8 cellular contexts compared by ENCODE assay signal in the genomic region with DNA sequence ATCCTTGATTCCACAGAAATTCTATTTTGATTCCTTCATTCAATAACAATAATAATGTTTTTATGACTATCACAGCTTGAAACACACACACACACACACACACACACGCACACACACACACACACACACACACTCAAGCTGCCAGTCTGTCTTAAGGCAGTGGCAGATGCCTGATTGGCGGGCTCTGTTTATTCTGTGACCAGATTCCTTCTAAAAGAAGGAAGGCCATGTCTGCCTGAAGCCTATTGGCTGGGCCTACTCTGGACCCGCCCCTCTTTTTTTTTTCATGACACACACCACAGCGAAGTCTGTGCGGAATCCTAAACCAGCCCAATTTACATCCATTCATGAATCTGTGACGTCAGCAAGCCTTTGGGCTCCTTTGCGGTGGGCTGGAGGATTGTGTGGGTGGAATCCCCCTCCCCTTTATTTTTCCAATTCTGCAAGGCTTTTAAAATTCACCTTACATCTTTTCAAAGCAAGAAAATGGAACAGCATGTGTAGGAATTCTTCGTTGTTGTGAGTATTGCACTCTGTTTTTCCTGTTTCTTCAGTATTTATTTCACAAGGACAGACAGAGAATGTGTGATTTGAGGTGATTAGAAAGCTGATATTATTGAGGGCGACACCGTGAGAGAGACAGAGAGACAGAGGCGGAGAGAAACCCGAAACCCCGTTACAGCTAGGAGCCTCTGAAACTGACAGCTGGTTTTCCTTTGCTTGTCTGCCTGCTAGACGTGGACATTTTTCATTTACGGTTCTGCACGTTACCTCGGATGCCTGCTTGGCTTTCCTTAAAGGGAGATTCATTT. TPM values are rescaled to one million over a fixed set of nuclear protein-coding genes. Genes with fewer than 3 reads are reported as not detected.
A peak's percentile ranks its signal among the peaks of the same experiment; 100 is the strongest.
DNase-seq lines count a peak whose midpoint lies in the region; ATAC-seq, FAIRE-seq and TF ChIP-seq lines count a peak whose summit lies in the region.

Gene MAP3K13 (plus strand): TSS at position 287 of the 812 bp plus-strand sequence. CDS start 65,446 bp downstream, outside the sequence.

- no peaks in the 10 kb centered on the region for H3K36me3 ChIP-seq in HUES6 (ENCODE audit: control insufficient read depth, insufficient read depth, low read length)
- H3K36me3 ChIP-seq in OCI-LY7 (ENCODE audit: insufficient read depth, low read length) = no peaks in the 10 kb centered on the region
- no peaks in the 10 kb centered on the region for H3K36me3 ChIP-seq in astrocyte (ENCODE audit: insufficient read depth, low read length)
- no peaks in the 10 kb centered on the region for H3K36me3 ChIP-seq in heart right ventricle
- H3K36me3 ChIP-seq in osteoblast (ENCODE audit: insufficient read depth, low read length) = no peaks in the 10 kb centered on the region

- ATAC-seq in GM21576 (IDR thresholded peaks at IDR 0.05; ENCODE audit: unreplicated experiment) = peak; percentile 96
- ATAC-seq in heart right ventricle = peak; percentile 96 to 100 (median 100)

- no peaks in the 10 kb centered on the region for H4K20me1 ChIP-seq in OCI-LY7 (ENCODE audit: insufficient read depth, low read length)
- H4K20me1 ChIP-seq in astrocyte (ENCODE audit: insufficient read depth, low read length) = no peaks in the 10 kb centered on the region
- peaks cover 2% of the 10 kb centered on the region for H4K20me1 ChIP-seq in osteoblast (ENCODE audit: insufficient read depth, low read length)

- H3K27me3 Mint-ChIP-seq in astrocyte (ENCODE audit: low read depth, unreplicated experiment) = no peaks in the 10 kb centered on the region

- H3K27ac ChIP-seq in HUES6 (ENCODE audit: low read depth, low read length) = no peak within 1 kb of the TSS
- H3K27ac ChIP-seq in OCI-LY7 (ENCODE audit: low read depth, low read length, poor library complexity, severe bottlenecking) = no peak within 1 kb of the TSS
- H3K27ac ChIP-seq in astrocyte (ENCODE audit: low read depth, low read length) = no peak within 1 kb of the TSS
- H3K27ac ChIP-seq in heart right ventricle = peak within 1 kb of the TSS in 9 of 10 donors; percentile 46 to 70 (median 61)
- H3K27ac ChIP-seq in osteoblast (ENCODE audit: low read depth, low read length) = peak within 1 kb of the TSS; percentile 61

- intact Hi-C loops in OCI-LY7 (cut with micrococcal nuclease; ENCODE audit: unreplicated experiment) = no loop called here
- intact Hi-C loops in heart right ventricle (cut with DNase I) = loop anchor here in 2 of 10 donors (10.0 kb wide), 2 partner anchors 192 to 222 kb away; partner anchors contain the start of genes LIPH (in 1 of the 2) and SENP2 (in 1 of the 2)

- no peaks in the 10 kb centered on the region for H3K9me2 ChIP-seq in OCI-LY7 (ENCODE audit: insufficient read depth, low read length)

- BruUV-seq in OCI-LY7 (replicated peaks; lab: Mats Ljungman, UMichigan) = no TSS peak

- H2AFZ ChIP-seq in OCI-LY7 (ENCODE audit: low read length) (peak within 1 kb of the TSS; percentile 96; the same call in 1 of the 2 replicates), astrocyte (ENCODE audit: low read depth, low read length) (peak within 1 kb of the TSS; percentile 70), osteoblast (ENCODE audit: low read length) (peak within 1 kb of the TSS; percentile 92)

- H3K79me2 ChIP-seq in OCI-LY7 (ENCODE audit: insufficient read depth, low read depth, low read length) (no peaks in the 10 kb centered on the region), astrocyte (ENCODE audit: insufficient read depth, low read length) (no peaks in the 10 kb centered on the region), osteoblast (ENCODE audit: insufficient read depth, low read length) (no peaks in the 10 kb centered on the region)

- TF ChIP-seq CTCF in OCI-LY7 (conservative IDR thresholded peaks at IDR 0.05; ENCODE audit: low read length) = no peak
- no peak for TF ChIP-seq CTCF in astrocyte (IDR thresholded peaks at IDR 0.05; ENCODE audit: insufficient read depth, low read depth, low read length)
- no peak for TF ChIP-seq CTCF in heart right ventricle (IDR thresholded peaks at IDR 0.05)
- no peak for TF ChIP-seq CTCF in osteoblast (IDR thresholded peaks at IDR 0.05; ENCODE audit: extremely low read depth, low read depth, low read length)

- H3K4me2 ChIP-seq in OCI-LY7 (ENCODE audit: low read length) = peak within 1 kb of the TSS; percentile 83
- peak within 1 kb of the TSS; percentile 99 for H3K4me2 ChIP-seq in astrocyte (ENCODE audit: low read length)
- H3K4me2 ChIP-seq in osteoblast (ENCODE audit: insufficient read depth, low read length) = peak within 1 kb of the TSS; percentile 99

- WGBS in heart right ventricle, 2 donors = 0% methylated on average over 17 of the region's 17 CpGs

- H3K9me3 ChIP-seq in HUES6 (ENCODE audit: control insufficient read depth, insufficient read depth, low read depth, low read length) (no peaks in the 10 kb centered on the region), OCI-LY7 (ENCODE audit: low read length) (no peaks in the 10 kb centered on the region), astrocyte (ENCODE audit: insufficient read depth, low read depth, low read length) (no peaks in the 10 kb centered on the region), heart right ventricle (no peaks in the 10 kb centered on the region), osteoblast (ENCODE audit: low read depth, low read length) (no peaks in the 10 kb centered on the region)

- CTCF ChIA-PET in OCI-LY7 (lab: Charles Lee; ENCODE audit: unreplicated experiment) = no interaction called here

- H3K4me3 ChIP-seq in HUES6 (ENCODE audit: low read depth, low read length) = peak within 1 kb of the TSS; percentile 75
- H3K4me3 ChIP-seq in OCI-LY7 (ENCODE audit: low read depth, low read length, poor library complexity, severe bottlenecking) = peak within 1 kb of the TSS; percentile 66
- H3K4me3 ChIP-seq in astrocyte (ENCODE audit: insufficient read depth, low read depth, low read length) = peak within 1 kb of the TSS; percentile 79
- H3K4me3 ChIP-seq in heart right ventricle = peak within 1 kb of the TSS; percentile 48 to 72 (median 64)
- peak within 1 kb of the TSS; percentile 79 for H3K4me3 ChIP-seq in osteoblast (ENCODE audit: insufficient read depth, low read length)

- POLR2A ChIA-PET in OCI-LY7 (lab: Charles Lee) = interaction anchor here (0.7 kb wide), 1 partner anchor 39 kb away, joined by 3 read pairs; no protein-coding TSS in a partner anchor

- no peak within 1 kb of the TSS for H3K9ac ChIP-seq in HUES6 (ENCODE audit: low read length)
- H3K9ac ChIP-seq in astrocyte (ENCODE audit: low read length) = peak within 1 kb of the TSS; percentile 79

- FAIRE-seq in astrocyte (lab: Jason Lieb, UNC) = peak; percentile 45

- H3K27me3 ChIP-seq in HUES6 (ENCODE audit: control insufficient read depth, insufficient read depth, low read length) = peaks cover 26% of the 10 kb centered on the region
- H3K27me3 ChIP-seq in astrocyte (ENCODE audit: insufficient read depth, low read length) = no peaks in the 10 kb centered on the region
- peaks cover 0 to 27% (median 0%) of the 10 kb centered on the region in 7 donors for H3K27me3 ChIP-seq in heart right ventricle
- H3K27me3 ChIP-seq in osteoblast (ENCODE audit: insufficient read depth, low read length) = peaks cover 27% of the 10 kb centered on the region

- peak within 1 kb of the TSS; percentile 93 for H3K4me3 Mint-ChIP-seq in astrocyte (ENCODE audit: unreplicated experiment)

- peak within 1 kb of the TSS; percentile 81 for H3K27ac Mint-ChIP-seq in astrocyte (ENCODE audit: unreplicated experiment)

- no peaks in the 10 kb centered on the region for H3K36me3 Mint-ChIP-seq in astrocyte (ENCODE audit: low read depth, unreplicated experiment)

- no peaks in the 10 kb centered on the region for H3K4me1 ChIP-seq in HUES6 (ENCODE audit: control insufficient read depth, insufficient read depth, low read length)
- no peaks in the 10 kb centered on the region for H3K4me1 ChIP-seq in OCI-LY7 (ENCODE audit: insufficient read depth, low read length, poor library complexity, severe bottlenecking)
- peaks cover 7% of the 10 kb centered on the region for H3K4me1 ChIP-seq in astrocyte (ENCODE audit: insufficient read depth, low read length)
- H3K4me1 ChIP-seq in heart right ventricle = peaks cover 0 to 14% (median 9%) of the 10 kb centered on the region in 9 donors
- H3K4me1 ChIP-seq in osteoblast (ENCODE audit: insufficient read depth, low read length) = peaks cover 12% of the 10 kb centered on the region

- peaks cover 7% of the 10 kb centered on the region for H3K4me1 Mint-ChIP-seq in astrocyte (ENCODE audit: low read depth, unreplicated experiment)

- DNase-seq in ELF-1 (ENCODE audit: low read depth, low spot score) (peak; percentile 91), OCI-LY7 (ENCODE audit: low spot score) (peak; percentile 82), astrocyte (ENCODE audit: low read depth) (peak; percentile 94), heart right ventricle (peak; percentile 62 to 87), osteoblast (ENCODE audit: insufficient read length, low spot score, missing footprints) (peak; percentile 89), activated gamma-delta T cell treated with Interleukin-2 at 50 U/mL for 16 hours (no peak)

- H3K9me3 Mint-ChIP-seq in astrocyte (ENCODE audit: unreplicated experiment) = no peaks in the 10 kb centered on the region

RNA-seq across cellular contexts. Expression of gene MAP3K13, which starts in this region (rescaled TPM):
- 7.6 and 10.5 TPM in 2 replicates for total RNA-seq in OCI-LY7 (2014; rRNA removed; shearing (Covaris generic))
- total RNA-seq in OCI-LY7 (2022) (15.0 and 16.7 TPM in 2 replicates), astrocyte (21.6 and 22.2 TPM in 2 replicates), heart right ventricle (10 to 100 TPM in 6 of 10 donors, 1 to 10 TPM in 4; 7.1 to 14.9 (median 11.3) TPM), osteoblast (16.3 and 20.9 TPM in 2 replicates)
- 1 to 10 TPM; 9.8 TPM for polyA plus RNA-seq in heart right ventricle

Comparison
In these comparisons a context has a peak if more than half of its experiments do, and no peak if none do; other contexts are left out.
1. H3K27ac ChIP-seq: peak in heart right ventricle (9 of 10) and osteoblast (single experiment); none in HUES6 (single experiment), OCI-LY7 (single experiment) and astrocyte (single experiment).
2. Peak in every context shown above with its lines, with median percentiles within 50 percentile points of each other: H3K4me3 ChIP-seq, H2AFZ ChIP-seq and H3K4me2 ChIP-seq.